9 cellular contexts compared by ENCODE assay signal in the genomic region with DNA sequence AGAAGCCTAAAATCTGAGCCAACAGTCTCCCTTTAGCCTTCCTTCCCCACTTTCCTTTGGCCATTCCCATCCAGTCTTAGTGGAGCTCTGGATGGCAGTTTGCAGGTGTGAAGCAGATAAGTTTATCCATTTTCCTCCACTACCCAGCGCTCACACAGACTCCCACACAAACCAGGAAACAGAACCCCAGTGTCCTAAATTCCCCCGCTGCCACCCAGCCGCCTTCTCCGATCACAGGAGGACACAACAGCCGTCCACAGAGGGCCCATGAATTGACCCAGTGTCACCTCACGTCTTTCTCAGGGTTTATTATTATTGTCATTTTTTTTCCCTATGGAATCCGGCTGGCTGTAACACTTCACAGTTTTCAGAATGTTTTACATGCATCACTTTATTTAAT. TPM values are rescaled to one million over a fixed set of nuclear protein-coding genes. Genes with fewer than 3 reads are reported as not detected.
DNase-seq lines count a peak whose midpoint lies in the region; ATAC-seq and TF ChIP-seq lines count a peak whose summit lies in the region.
"Had no signal": no experiment of that assay in that cellular context is flagged by ENCODE, and none has a peak within 500 bp of the region (broad histone marks: within the 10 kb centered on the region; RNA-seq: fewer than 3 reads in every experiment).

No MANE protein-coding gene starts in this region.

- no peaks in the 10 kb centered on the region for H3K9me2 ChIP-seq in SK-N-SH

- POLR2A ChIA-PET in SK-N-SH (lab: Yijun Ruan, JAX) = no interaction called here

- H3K9ac ChIP-seq in SK-N-SH = peak overlapping the region; percentile 71
- H3K9ac ChIP-seq in mucosa of stomach (ENCODE audit: low read length) = peak overlapping the region; percentile 60

- H3K36me3 ChIP-seq in SK-N-SH (replicated peaks in 1 of 2; ENCODE audit: control insufficient read depth in 1 of 2, insufficient read depth in 2 of 2, low read length in 1 of 2) = no peaks in the 10 kb centered on the region
- H3K36me3 ChIP-seq in mucosa of stomach (ENCODE audit: control insufficient read depth, insufficient read depth, low read length) = no peaks in the 10 kb centered on the region
- H3K36me3 ChIP-seq in tibial artery = peaks cover 0 to 8% (median 8%) of the 10 kb centered on the region in 3 donors

- no peak for TF ChIP-seq EP300 in SK-N-SH (IDR thresholded peaks at IDR 0.05; ENCODE audit: borderline replicate concordance in 1 of 2, low read depth in 1 of 2, low read length in 1 of 2)

- H3K79me2 ChIP-seq in SK-N-SH (ENCODE audit: insufficient read depth) = no peaks in the 10 kb centered on the region; the same call in 1 of the 2 replicates

- TF ChIP-seq CTCF in SK-N-SH (IDR thresholded peaks at IDR 0.05) (no peak), tibial artery (IDR thresholded peaks at IDR 0.05) (no peak)

- DNase-seq in SK-N-SH (no peak), tibial artery (no peak)
- DNase-seq: activated CD8-positive, alpha-beta T cell treated with anti-CD3 and anti-CD28 coated beads, Interleukin-2, amount 10 ng/mL, durations not matched to agents 7 days and 5 days had no signal

- peaks cover 36 to 46% of the 10 kb centered on the region in 2 experiments; a peak in 3 of 4 replicates for H3K4me1 ChIP-seq in SK-N-SH (ENCODE audit: control insufficient read depth in 1 of 2, insufficient read depth in 2 of 2, low read depth in 1 of 2, low read length in 1 of 2)
- H3K4me1 ChIP-seq in mucosa of stomach (ENCODE audit: control insufficient read depth, insufficient read depth, low read length) = peaks cover 66% of the 10 kb centered on the region
- peaks cover 0 to 100% (median 82%) of the 10 kb centered on the region in 4 donors for H3K4me1 ChIP-seq in tibial artery

- no peaks in the 10 kb centered on the region for H3K27me3 ChIP-seq in SK-N-SH (ENCODE audit: insufficient read depth)
- H3K27me3 ChIP-seq in mucosa of stomach (ENCODE audit: control insufficient read depth, insufficient read depth, low read length) = no peaks in the 10 kb centered on the region
- H3K27me3 ChIP-seq in tibial artery = no peaks in the 10 kb centered on the region

- intact Hi-C loops in tibial artery (cut with DNase I; ENCODE audit: low total_unique reads) = loop anchor here (10.0 kb wide), 1 partner anchor 318 kb away; a partner anchor contains a TSS

- H4K20me1 ChIP-seq in SK-N-SH (ENCODE audit: insufficient read depth) = no peaks in the 10 kb centered on the region

- H3F3A ChIP-seq in SK-N-SH (replicated peaks; ENCODE audit: insufficient read depth) = peaks cover 5% of the 10 kb centered on the region

- H3K27ac ChIP-seq in SK-N-SH (ENCODE audit: low read depth in 2 of 2, low read length in 1 of 2) (peak overlapping the region; percentile 61 to 96), cingulate gyrus (ENCODE audit: low read depth, low read length) (peak overlapping the region; percentile 95), tibial artery (peak overlapping the region; percentile 86 to 92)

- H3K9me3 ChIP-seq in SK-N-SH = no peaks in the 10 kb centered on the region
- no peaks in the 10 kb centered on the region for H3K9me3 ChIP-seq in mucosa of stomach (ENCODE audit: control insufficient read depth, low read length)
- no peaks in the 10 kb centered on the region for H3K9me3 ChIP-seq in tibial artery

- no peak overlapping the region for H2AFZ ChIP-seq in SK-N-SH (ENCODE audit: low read depth)

- peak overlapping the region; percentile 54 for H3K4me2 ChIP-seq in SK-N-SH

- H3K4me3 ChIP-seq in SK-N-SH (ENCODE audit: low read depth in 2 of 2, low read length in 1 of 2) = no peak overlapping the region
- no peak overlapping the region for H3K4me3 ChIP-seq in mucosa of stomach (ENCODE audit: low read length)
- no peak overlapping the region for H3K4me3 ChIP-seq in tibial artery

- ATAC-seq in SK-N-SH treated with all-trans-retinoic acid at 6 μM for 48 hours = no peak
- no peak for ATAC-seq in GM18907 (IDR thresholded peaks at IDR 0.05; ENCODE audit: unreplicated experiment)
- ATAC-seq in HG03521 (IDR thresholded peaks at IDR 0.05; ENCODE audit: unreplicated experiment) = no peak
- no peak for ATAC-seq in GM19455 (IDR thresholded peaks at IDR 0.05; ENCODE audit: unreplicated experiment)
- ATAC-seq: activated CD8-positive, alpha-beta T cell treated with anti-CD3 and anti-CD28 coated beads, Interleukin-2, amount 10 ng/mL, durations not matched to agents 7 days and 5 days had no signal

- TF ChIP-seq RAD21 in SK-N-SH (IDR thresholded peaks at IDR 0.05; ENCODE audit: low read length) = no peak

- 88% methylated on average over 6 of the region's 7 CpGs for WGBS in SK-N-SH (ENCODE audit: low lambda C conversion rate)

- CTCF ChIA-PET in SK-N-SH (lab: Yijun Ruan, JAX) = interaction anchor here (1.1 kb wide), 1 partner anchor 21 kb away, joined by 3 read pairs; no protein-coding TSS in a partner anchor

TF ChIP-seq in SK-N-SH, 30 proteins besides CTCF, POLR2A, EP300 and RAD21:
- TF ChIP-seq JUND (IDR thresholded peaks at IDR 0.05) (no peak), TCF12 (IDR thresholded peaks at IDR 0.05) (no peak), YY1 (IDR thresholded peaks at IDR 0.05; ENCODE audit: low read depth) (no peak), RFX5 (IDR thresholded peaks at IDR 0.05; ENCODE audit: low read length) (no peak), GATA2 (CRISPR knock-in tag; IDR thresholded peaks at IDR 0.05) (no peak), RCOR1 (IDR thresholded peaks at IDR 0.05; ENCODE audit: low read length) (no peak), FOSL2 (IDR thresholded peaks at IDR 0.05; ENCODE audit: borderline replicate concordance, low read depth) (no peak)
- TF ChIP-seq, protein P1, sequence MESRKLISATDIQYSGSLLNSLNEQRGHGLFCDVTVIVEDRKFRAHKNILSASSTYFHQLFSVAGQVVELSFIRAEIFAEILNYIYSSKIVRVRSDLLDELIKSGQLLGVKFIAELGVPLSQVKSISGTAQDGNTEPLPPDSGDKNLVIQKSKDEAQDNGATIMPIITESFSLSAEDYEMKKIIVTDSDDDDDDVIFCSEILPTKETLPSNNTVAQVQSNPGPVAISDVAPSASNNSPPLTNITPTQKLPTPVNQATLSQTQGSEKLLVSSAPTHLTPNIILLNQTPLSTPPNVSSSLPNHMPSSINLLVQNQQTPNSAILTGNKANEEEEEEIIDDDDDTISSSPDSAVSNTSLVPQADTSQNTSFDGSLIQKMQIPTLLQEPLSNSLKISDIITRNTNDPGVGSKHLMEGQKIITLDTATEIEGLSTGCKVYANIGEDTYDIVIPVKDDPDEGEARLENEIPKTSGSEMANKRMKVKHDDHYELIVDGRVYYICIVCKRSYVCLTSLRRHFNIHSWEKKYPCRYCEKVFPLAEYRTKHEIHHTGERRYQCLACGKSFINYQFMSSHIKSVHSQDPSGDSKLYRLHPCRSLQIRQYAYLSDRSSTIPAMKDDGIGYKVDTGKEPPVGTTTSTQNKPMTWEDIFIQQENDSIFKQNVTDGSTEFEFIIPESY (IDR thresholded peaks at IDR 0.05; ENCODE audit: borderline replicate concordance, low read depth) = no peak
- TF ChIP-seq, protein P2, sequence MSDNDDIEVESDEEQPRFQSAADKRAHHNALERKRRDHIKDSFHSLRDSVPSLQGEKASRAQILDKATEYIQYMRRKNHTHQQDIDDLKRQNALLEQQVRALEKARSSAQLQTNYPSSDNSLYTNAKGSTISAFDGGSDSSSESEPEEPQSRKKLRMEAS (IDR thresholded peaks at IDR 0.05; ENCODE audit: low read depth) = no peak

TF ChIP-seq in SK-N-SH treated with all-trans-retinoic acid at 6 μM for 48 hours, 23 proteins besides CTCF, POLR2A, EP300 and RAD21:
- TF ChIP-seq, protein P3, sequence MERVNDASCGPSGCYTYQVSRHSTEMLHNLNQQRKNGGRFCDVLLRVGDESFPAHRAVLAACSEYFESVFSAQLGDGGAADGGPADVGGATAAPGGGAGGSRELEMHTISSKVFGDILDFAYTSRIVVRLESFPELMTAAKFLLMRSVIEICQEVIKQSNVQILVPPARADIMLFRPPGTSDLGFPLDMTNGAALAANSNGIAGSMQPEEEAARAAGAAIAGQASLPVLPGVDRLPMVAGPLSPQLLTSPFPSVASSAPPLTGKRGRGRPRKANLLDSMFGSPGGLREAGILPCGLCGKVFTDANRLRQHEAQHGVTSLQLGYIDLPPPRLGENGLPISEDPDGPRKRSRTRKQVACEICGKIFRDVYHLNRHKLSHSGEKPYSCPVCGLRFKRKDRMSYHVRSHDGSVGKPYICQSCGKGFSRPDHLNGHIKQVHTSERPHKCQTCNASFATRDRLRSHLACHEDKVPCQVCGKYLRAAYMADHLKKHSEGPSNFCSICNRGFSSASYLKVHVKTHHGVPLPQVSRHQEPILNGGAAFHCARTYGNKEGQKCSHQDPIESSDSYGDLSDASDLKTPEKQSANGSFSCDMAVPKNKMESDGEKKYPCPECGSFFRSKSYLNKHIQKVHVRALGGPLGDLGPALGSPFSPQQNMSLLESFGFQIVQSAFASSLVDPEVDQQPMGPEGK (CRISPR knock-in tag; IDR thresholded peaks at IDR 0.05; ENCODE audit: borderline replicate concordance) = no peak
- no peak for TF ChIP-seq RARB (CRISPR knock-in tag; IDR thresholded peaks at IDR 0.05)
- no peak for TF ChIP-seq ZFP30 (CRISPR knock-in tag; IDR thresholded peaks at IDR 0.05)
- no peak for TF ChIP-seq OSR1 (CRISPR knock-in tag; IDR thresholded peaks at IDR 0.05)
- no peak for TF ChIP-seq BACH2 (CRISPR knock-in tag; IDR thresholded peaks at IDR 0.05; ENCODE audit: borderline replicate concordance)
- TF ChIP-seq GLIS3 (CRISPR knock-in tag; IDR thresholded peaks at IDR 0.05) = no peak

RNA-seq across cellular contexts. Expression of a gene that starts 16.4 kb away (rescaled TPM):
- polyA plus RNA-seq in SK-N-SH (2012; rRNA removed) = 76.6 and 77.3 TPM in 2 replicates
- polyA plus RNA-seq in SK-N-SH (2012; cell fraction: cytosol; rRNA removed) = 71.1 and 79.7 TPM in 2 replicates
- 33.1 and 44.1 TPM in 2 replicates for polyA plus RNA-seq in SK-N-SH (2012; cell fraction: nucleus; rRNA removed)
